Comparison of ENCODE assay signal across 1 cellular context in genomic region chr3:13574798-13575451, GRCh38.
A peak's percentile ranks its signal among the peaks of the same experiment; 100 is the strongest.
TF ChIP-seq lines count a peak whose summit lies in the region.

No MANE protein-coding gene starts in this region.

TF ChIP-seq in K562, 482 proteins besides CTCF, POLR2A, EP300 and RAD21 (continued from another document and continues in another):
- TF ChIP-seq ZNF518B (CRISPR knock-in tag; IDR thresholded peaks at IDR 0.05) (no peak), NUFIP1 (IDR thresholded peaks at IDR 0.05; ENCODE audit: partially characterized antibody) (no peak), ZNF318 (IDR thresholded peaks at IDR 0.05; ENCODE audit: borderline replicate concordance in 1 of 2, low read depth in 1 of 2) (0 out of 4 replicates have a peak, but pooled peaks of 1 of the 2 experiments have one; percentile 28), ID3 (CRISPR knock-in tag; IDR thresholded peaks at IDR 0.05) (no peak), ID3 (tag; IDR thresholded peaks at IDR 0.05) (no peak), FOXP1 (CRISPR knock-in tag; IDR thresholded peaks at IDR 0.05) (no peak), ARNT (IDR thresholded peaks at IDR 0.05) (no peak), MXI1 (IDR thresholded peaks at IDR 0.05; ENCODE audit: low read depth, low read length) (no peak), ZBTB8A (IDR thresholded peaks at IDR 0.05; ENCODE audit: partially characterized antibody) (no peak), ZNF398 (CRISPR knock-in tag; IDR thresholded peaks at IDR 0.05) (no peak), GTF2E2 (tag; IDR thresholded peaks at IDR 0.05) (no peak), KHSRP (IDR thresholded peaks at IDR 0.05) (no peak), ZNF12 (CRISPR knock-in tag; IDR thresholded peaks at IDR 0.05) (no peak), CBX2 (IDR thresholded peaks at IDR 0.05; ENCODE audit: insufficient read depth, low read length, poor library complexity, severe bottlenecking) (no peak), ZBTB5 (IDR thresholded peaks at IDR 0.05) (no peak), FOS (IDR thresholded peaks at IDR 0.05; ENCODE audit: extremely low read depth, insufficient read length) (peak; percentile 40), NR3C1 (CRISPR knock-in tag; IDR thresholded peaks at IDR 0.05) (no peak), ZNF586 (CRISPR knock-in tag; conservative IDR thresholded peaks at IDR 0.05) (no peak), ZNF354B (CRISPR knock-in tag; IDR thresholded peaks at IDR 0.05) (no peak), MITF (IDR thresholded peaks at IDR 0.05) (no peak), TEAD4 (IDR thresholded peaks at IDR 0.05; ENCODE audit: low read length) (no peak; the same call in 1 of the 2 replicates), TEAD4 (CRISPR knock-in tag; IDR thresholded peaks at IDR 0.05; ENCODE audit: borderline replicate concordance) (no peak), SNIP1 (IDR thresholded peaks at IDR 0.05; ENCODE audit: low read depth) (no peak), ZBTB11 (CRISPR knock-in tag; IDR thresholded peaks at IDR 0.05) (no peak), SMAD3 (CRISPR knock-in tag; conservative IDR thresholded peaks at IDR 0.05) (no peak), ZFP36 (IDR thresholded peaks at IDR 0.05; ENCODE audit: low read depth, low read length, partially characterized antibody) (no peak), ZC3H4 (CRISPR knock-in tag; IDR thresholded peaks at IDR 0.05; ENCODE audit: borderline replicate concordance) (no peak), USF2 (CRISPR knock-in tag; IDR thresholded peaks at IDR 0.05) (no peak), ZBTB12 (CRISPR knock-in tag; IDR thresholded peaks at IDR 0.05) (no peak), PCBP1 (IDR thresholded peaks at IDR 0.05; ENCODE audit: low read depth, low read length, poor library complexity, severe bottlenecking) (no peak), RBBP5 (IDR thresholded peaks at IDR 0.05; ENCODE audit: borderline replicate concordance, insufficient read depth, low read length, poor library complexity, severe bottlenecking) (peak; percentile 51), ZNF253 (CRISPR knock-in tag; conservative IDR thresholded peaks at IDR 0.05) (no peak), HLTF (IDR thresholded peaks at IDR 0.05) (no peak)
